ENCODE assay signal across 21 cellular contexts in genomic region chr10:71832967-71833366, GRCh38. TPM values are rescaled to one million over a fixed set of nuclear protein-coding genes. Genes with fewer than 3 reads are reported as not detected.
A peak's percentile ranks its signal among the peaks of the same experiment; 100 is the strongest.
DNase-seq lines count a peak whose midpoint lies in the region; ATAC-seq, FAIRE-seq and TF ChIP-seq lines count a peak whose summit lies in the region.
"Had no signal": no experiment of that assay in that cellular context is flagged by ENCODE, and none has a peak within 500 bp of the region (broad histone marks: within the 10 kb centered on the region; RNA-seq: fewer than 3 reads in every experiment).

No MANE protein-coding gene starts in this region.

- H3K27ac Mint-ChIP-seq in CD14-positive monocyte = peak overlapping the region; percentile 83 to 92 (median 87)
- H3K27ac Mint-ChIP-seq: activated naive CD8-positive, alpha-beta T cell had no signal

- FAIRE-seq in GM12891 (lab: Jason Lieb, UNC) = peak; percentile 82

- intact Hi-C loops in CD14-positive monocyte (cut with micrococcal nuclease) (loop anchor here in 1 of 2 donors (5.0 kb wide), 1 partner anchor 59 kb away; no protein-coding TSS in a partner anchor), mucosa of descending colon (cut with DNase I, micrococcal nuclease) (no loop called here)

- H3K4me1 Mint-ChIP-seq in CD14-positive monocyte = peaks cover 88% of the 10 kb centered on the region

- no peaks in the 10 kb centered on the region for H3K9me3 ChIP-seq in mucosa of descending colon
- H3K9me3 ChIP-seq: BE2C, testis had no signal

- peak; percentile 53 for ATAC-seq in mucosa of descending colon
- ATAC-seq: sciatic nerve had no signal

- peak overlapping the region; percentile 38 for H3K27ac ChIP-seq in RWPE1
- H3K27ac ChIP-seq: testis had no signal

- H3K27me3 Mint-ChIP-seq in CD14-positive monocyte (ENCODE audit: low read depth in 3 of 3) = peaks cover 0 to 2% (median 0%) of the 10 kb centered on the region in 3 donors
- H3K27me3 Mint-ChIP-seq: activated naive CD8-positive, alpha-beta T cell had no signal

- H3K36me3 ChIP-seq in mucosa of descending colon (ENCODE audit: low read depth) = no peaks in the 10 kb centered on the region

- no peak for TF ChIP-seq POLR2A in GM12891 (IDR thresholded peaks at IDR 0.05; ENCODE audit: low read depth, low read length)

- no peak for DNase-seq in CD14-positive monocyte (ENCODE audit: low spot score)
- no peak for DNase-seq in GM12891 (ENCODE audit: insufficient read length, low spot score)
- no peak for DNase-seq in RWPE1 (ENCODE audit: low spot score)
- no peak for DNase-seq in mucosa of descending colon
- no peak for DNase-seq in T-helper 9 cell
- no peak for DNase-seq in NCI-H2227 (lab: John Stamatoyannopoulos, UW; ENCODE audit: unreplicated experiment)
- DNase-seq in NCI-H82 treated with DMSO at 0.1 percent for 48 hours (lab: John Stamatoyannopoulos, UW; ENCODE audit: unreplicated experiment) = no peak
- DNase-seq: activated CD8-positive, alpha-beta memory T cell treated with anti-CD3 and anti-CD28 coated beads, Interleukin-2, amount 50 U/mL, for 48 hours; BE2C; DMS153; effector CD4-positive, alpha-beta T cell; hippocampal formation; IMR-90; midbrain; NCI-H1105; NCI-H2107; NCI-H69; RPMI8226; testis had no signal

- H3K9me3 Mint-ChIP-seq in CD14-positive monocyte = peaks cover 5 to 22% (median 11%) of the 10 kb centered on the region in 7 donors

- no peak overlapping the region for H3K4me3 Mint-ChIP-seq in CD14-positive monocyte
- H3K4me3 Mint-ChIP-seq: activated naive CD8-positive, alpha-beta T cell had no signal

- CTCF ChIA-PET in RWPE1 (lab: Yijun Ruan, JAX) = interaction anchor here (4.2 kb wide), 1 partner anchor 63 kb away, joined by 20 read pairs; no protein-coding TSS in a partner anchor

- no peak overlapping the region for H3K4me3 ChIP-seq in mucosa of descending colon
- H3K4me3 ChIP-seq: testis had no signal

- peaks cover 15% of the 10 kb centered on the region for H3K4me1 ChIP-seq in mucosa of descending colon (ENCODE audit: low read depth)

- peaks cover 90 to 91% of the 10 kb centered on the region in 2 donors for H3K36me3 Mint-ChIP-seq in CD14-positive monocyte

- POLR2A ChIA-PET in RWPE1 (lab: Yijun Ruan, JAX; ENCODE audit: low non-redundant PET) = no interaction called here

- TF ChIP-seq CTCF in CD14-positive monocyte (IDR thresholded peaks at IDR 0.05) (no peak), RWPE1 (conservative IDR thresholded peaks at IDR 0.05; ENCODE audit: low read depth) (no peak), mucosa of descending colon (IDR thresholded peaks at IDR 0.05) (no peak)

TF ChIP-seq in GM12891, 5 proteins besides CTCF, POLR2A, EP300 and RAD21:
- TF ChIP-seq TAF1 (IDR thresholded peaks at IDR 0.05; ENCODE audit: low read depth, low read length) (no peak), POLR2AphosphoS5 (IDR thresholded peaks at IDR 0.05; ENCODE audit: low read depth, low read length) (no peak), POU2F2 (IDR thresholded peaks at IDR 0.05; ENCODE audit: low read depth, low read length) (no peak), PAX5 (IDR thresholded peaks at IDR 0.05; ENCODE audit: insufficient read depth, low read length, severe bottlenecking) (no peak), SPI1 (IDR thresholded peaks at IDR 0.05; ENCODE audit: low read depth, low read length) (no peak)

RNA-seq across cellular contexts. Expression of gene PSAP, which starts 18.1 kb away (rescaled TPM):
- polyA plus RNA-seq in CD14-positive monocyte = 1,000 to 10,000 TPM; 7,346 to 8,673 TPM
- polyA plus RNA-seq in GM12891 (2012; ENCODE audit: low read depth, missing spikeins) = 238 TPM
- total RNA-seq in mucosa of descending colon = 100 to 1,000 TPM; 561 to 810 (median 653) TPM

RNA-seq across cellular contexts. Expression of gene VSIR, which starts 59.6 kb away (rescaled TPM):
- polyA plus RNA-seq in CD14-positive monocyte = 1,000 to 10,000 TPM in 1 of 2 donors, 100 to 1,000 TPM in 1; 801 to 1,133 TPM
- 3.8 TPM for polyA plus RNA-seq in GM12891 (2012; ENCODE audit: low read depth, missing spikeins)
- total RNA-seq in mucosa of descending colon = 10 to 100 TPM; 48.1 to 71.0 (median 60.7) TPM
